ENCODE assay signal across 24 cellular contexts in genomic region chr15:99029358-99029871, GRCh38. TPM values are rescaled to one million over a fixed set of nuclear protein-coding genes. Genes with fewer than 3 reads are reported as not detected.
DNase-seq lines count a peak whose midpoint lies in the region; ATAC-seq, FAIRE-seq and TF ChIP-seq lines count a peak whose summit lies in the region.
"Had no signal": no experiment of that assay in that cellular context is flagged by ENCODE, and none has a peak within 500 bp of the region (broad histone marks: within the 10 kb centered on the region; RNA-seq: fewer than 3 reads in every experiment).

No MANE protein-coding gene starts in this region.

- peaks cover 46% of the 10 kb centered on the region for H3K27me3 Mint-ChIP-seq in type B pancreatic cell

- H3K27ac ChIP-seq in right atrium auricular region: no peak overlapping the region
- H3K27ac ChIP-seq in left ventricle myocardium inferior (replicated peaks): no peak overlapping the region
- no peak overlapping the region for H3K27ac ChIP-seq in RWPE2 (ENCODE audit: poor library complexity, severe bottlenecking)
- H3K27ac ChIP-seq in keratinocyte (ENCODE audit: control insufficient read depth, insufficient read depth, low read length): no peak overlapping the region
- no peak overlapping the region for H3K27ac ChIP-seq in MM.1S (ENCODE audit: low read length)
- H3K27ac ChIP-seq: colonic mucosa, skin epidermis, uterus had no signal

- no peaks in the 10 kb centered on the region for H3K27me3 ChIP-seq in right atrium auricular region
- H3K27me3 ChIP-seq in left ventricle myocardium inferior (ENCODE audit: low read depth): peaks cover 29% of the 10 kb centered on the region
- H3K27me3 ChIP-seq in RWPE2 (ENCODE audit: insufficient read depth, poor library complexity, severe bottlenecking): no peaks in the 10 kb centered on the region
- H3K27me3 ChIP-seq in keratinocyte (ENCODE audit: control insufficient read depth, extremely low read depth, insufficient read depth, low read length): peaks cover 7% of the 10 kb centered on the region
- H3K27me3 ChIP-seq in MM.1S (replicated peaks; ENCODE audit: insufficient read depth, low read length): no peaks in the 10 kb centered on the region
- H3K27me3 ChIP-seq: colonic mucosa, uterus had no signal

- dilution Hi-C loops in keratinocyte (cut with MboI; ENCODE audit: extremely low pct_ligation_motif_present, low sequenced_read_pairs): no loop called here

- H2AFZ ChIP-seq in keratinocyte (ENCODE audit: control insufficient read depth, low read length): no peak overlapping the region
- H2AFZ ChIP-seq in MM.1S (ENCODE audit: low read length): no peak overlapping the region

- no peak overlapping the region for H3K4me2 ChIP-seq in keratinocyte (ENCODE audit: control insufficient read depth, extremely low read depth, insufficient read depth, low read depth, low read length)
- no peak overlapping the region for H3K4me2 ChIP-seq in MM.1S (ENCODE audit: low read depth, low read length)

- peaks cover 5% of the 10 kb centered on the region for H3K9me3 Mint-ChIP-seq in type B pancreatic cell
- H3K9me3 Mint-ChIP-seq: activated naive CD4-positive, alpha-beta T cell treated with anti-CD3 and anti-CD28 coated beads, Interleukin-2, amount 50 U/mL, for 24 hours; CD4-positive, alpha-beta T cell had no signal

- H3K36me3 Mint-ChIP-seq in type B pancreatic cell: no peaks in the 10 kb centered on the region
- H3K36me3 Mint-ChIP-seq: brain had no signal

- H3K4me1 ChIP-seq in right atrium auricular region: no peaks in the 10 kb centered on the region
- peaks cover 3% of the 10 kb centered on the region for H3K4me1 ChIP-seq in left ventricle myocardium inferior
- no peaks in the 10 kb centered on the region for H3K4me1 ChIP-seq in RWPE2 (ENCODE audit: insufficient read depth, poor library complexity, severe bottlenecking)
- peaks cover 6% of the 10 kb centered on the region for H3K4me1 ChIP-seq in keratinocyte (ENCODE audit: control insufficient read depth, extremely low read depth, insufficient read depth, low read length)
- no peaks in the 10 kb centered on the region for H3K4me1 ChIP-seq in MM.1S (ENCODE audit: low read length)
- H3K4me1 ChIP-seq: colonic mucosa, uterus had no signal

- H3K4me3 Mint-ChIP-seq in type B pancreatic cell: no peak overlapping the region
- H3K4me3 Mint-ChIP-seq: activated CD8-positive, alpha-beta T cell treated with anti-CD3 and anti-CD28 coated beads, Interleukin-2, amount 10 ng/mL, durations not matched to agents 7 days and 5 days; activated naive CD4-positive, alpha-beta T cell treated with anti-CD3 and anti-CD28 coated beads, Interleukin-2, amount 50 U/mL, for 24 hours; brain; CD4-positive, alpha-beta T cell had no signal

- intact Hi-C loops in left ventricle myocardium inferior (cut with micrococcal nuclease): no loop called here

- no peaks in the 10 kb centered on the region for H3K9me3 ChIP-seq in right atrium auricular region
- H3K9me3 ChIP-seq in left ventricle myocardium inferior (replicated peaks): peaks cover 4% of the 10 kb centered on the region
- H3K9me3 ChIP-seq in RWPE2 (ENCODE audit: severe bottlenecking): no peaks in the 10 kb centered on the region
- no peaks in the 10 kb centered on the region for H3K9me3 ChIP-seq in keratinocyte (ENCODE audit: control insufficient read depth, low read depth, low read length)
- no peaks in the 10 kb centered on the region for H3K9me3 ChIP-seq in MM.1S (replicated peaks; ENCODE audit: insufficient read depth, low read length)
- H3K9me3 ChIP-seq: colonic mucosa, uterus had no signal

- no peaks in the 10 kb centered on the region for H4K20me1 ChIP-seq in keratinocyte (ENCODE audit: control insufficient read depth, extremely low read depth, insufficient read depth, low read length)
- H4K20me1 ChIP-seq in MM.1S (ENCODE audit: insufficient read depth, low read length): no peaks in the 10 kb centered on the region

- H3K4me1 Mint-ChIP-seq in type B pancreatic cell (ENCODE audit: unreplicated experiment): no peaks in the 10 kb centered on the region
- H3K4me1 Mint-ChIP-seq: activated naive CD4-positive, alpha-beta T cell treated with anti-CD3 and anti-CD28 coated beads, Interleukin-2, amount 50 U/mL, for 24 hours; brain had no signal

- no peaks in the 10 kb centered on the region for H3K9me1 ChIP-seq in keratinocyte (ENCODE audit: control insufficient read depth, extremely low read depth, insufficient read depth, low read length)

- H3K4me3 ChIP-seq in right atrium auricular region: no peak overlapping the region
- no peak overlapping the region for H3K4me3 ChIP-seq in left ventricle myocardium inferior
- no peak overlapping the region for H3K4me3 ChIP-seq in RWPE2 (ENCODE audit: severe bottlenecking)
- H3K4me3 ChIP-seq in keratinocyte (ENCODE audit: control insufficient read depth in 2 of 3, extremely low read depth in 1 of 3, insufficient read depth in 2 of 3, low read depth in 1 of 3, low read length in 3 of 3): no peak overlapping the region
- H3K4me3 ChIP-seq in MM.1S (ENCODE audit: low read length): no peak overlapping the region
- H3K4me3 ChIP-seq: colonic mucosa, skin epidermis, uterus had no signal

- TF ChIP-seq CTCF in right atrium auricular region (IDR thresholded peaks at IDR 0.05): no peak
- no peak for TF ChIP-seq CTCF in left ventricle myocardium inferior (IDR thresholded peaks at IDR 0.05; ENCODE audit: borderline replicate concordance)
- TF ChIP-seq CTCF in RWPE2 (IDR thresholded peaks at IDR 0.05; ENCODE audit: poor library complexity, severe bottlenecking): no peak
- no peak for TF ChIP-seq CTCF in keratinocyte (optimal IDR thresholded peaks at IDR 0.05 in 1 of 3, IDR thresholded peaks at IDR 0.05 in 1 of 3, conservative IDR thresholded peaks at IDR 0.05 in 1 of 3; ENCODE audit: extremely low read depth in 1 of 3, insufficient read depth in 2 of 3, low read length in 3 of 3)
- TF ChIP-seq CTCF in type B pancreatic cell (conservative IDR thresholded peaks at IDR 0.05): no peak
- no peak for TF ChIP-seq CTCF in MM.1S (IDR thresholded peaks at IDR 0.05; ENCODE audit: low read length)

- H3K27ac Mint-ChIP-seq in type B pancreatic cell: no peak overlapping the region
- H3K27ac Mint-ChIP-seq: activated CD8-positive, alpha-beta T cell treated with anti-CD3 and anti-CD28 coated beads, Interleukin-2, amount 10 ng/mL, durations not matched to agents 7 days and 5 days; activated naive CD4-positive, alpha-beta T cell treated with anti-CD3 and anti-CD28 coated beads, Interleukin-2, amount 50 U/mL, for 24 hours; brain; CD4-positive, alpha-beta T cell had no signal

- no peaks in the 10 kb centered on the region for H3F3A ChIP-seq in MM.1S (ENCODE audit: insufficient read depth, low read length)

- FAIRE-seq in keratinocyte (lab: Jason Lieb, UNC): peak; percentile 67

- ATAC-seq in RWPE2 (ENCODE audit: low read depth): peak; percentile 50
- ATAC-seq: activated CD8-positive, alpha-beta T cell treated with anti-CD3 and anti-CD28 coated beads, Interleukin-2, amount 10 ng/mL, durations not matched to agents 7 days and 5 days; left lobe of liver had no signal

- no peaks in the 10 kb centered on the region for H3K36me3 ChIP-seq in right atrium auricular region
- H3K36me3 ChIP-seq in left ventricle myocardium inferior: no peaks in the 10 kb centered on the region
- no peaks in the 10 kb centered on the region for H3K36me3 ChIP-seq in RWPE2 (ENCODE audit: low read depth)
- no peaks in the 10 kb centered on the region for H3K36me3 ChIP-seq in keratinocyte (ENCODE audit: control insufficient read depth in 2 of 2, extremely low read depth in 1 of 2, insufficient read depth in 2 of 2, low read length in 2 of 2)
- no peaks in the 10 kb centered on the region for H3K36me3 ChIP-seq in MM.1S (replicated peaks; ENCODE audit: insufficient read depth, low read length)
- H3K36me3 ChIP-seq: colonic mucosa, uterus had no signal

- no peaks in the 10 kb centered on the region for H3K79me2 ChIP-seq in keratinocyte (ENCODE audit: control insufficient read depth, insufficient read depth, low read length)
- H3K79me2 ChIP-seq in MM.1S (ENCODE audit: low read length): no peaks in the 10 kb centered on the region

- no peaks in the 10 kb centered on the region for H3K9me2 ChIP-seq in MM.1S (replicated peaks; ENCODE audit: insufficient read depth, low read length)

- DNase-seq in right atrium auricular region (ENCODE audit: low spot score) (peak; percentile 32), left ventricle myocardium inferior (no peak), RWPE2 (ENCODE audit: low spot score) (no peak), keratinocyte (ENCODE audit: low read depth, low spot score) (no peak), type B pancreatic cell (ENCODE audit: extremely low spot score, unreplicated experiment) (peak; percentile 49), MM.1S (no peak), H4 (ENCODE audit: low spot score) (no peak), COLO668 (lab: John Stamatoyannopoulos, UW; ENCODE audit: unreplicated experiment) (no peak)
- DNase-seq: activated CD8-positive, alpha-beta T cell treated with anti-CD3 and anti-CD28 coated beads, Interleukin-2, amount 10 ng/mL, durations not matched to agents 7 days and 5 days; activated T-cell treated with anti-CD3 and anti-CD28 coated beads, Interleukin-2, amount 50 U/mL, for 48 hours; CD4-positive, alpha-beta T cell; colonic mucosa; GOT3; NCI-H1092; occipital lobe; SIG-M5; stimulated activated CD4-positive, alpha-beta T cell treated with anti-CD3 and anti-CD28 coated beads, Interleukin-4, amount 100 ng/mL, for 1 hour; uterus had no signal

- H3K9ac ChIP-seq in keratinocyte (ENCODE audit: control insufficient read depth, extremely low read depth, insufficient read depth, low read length) (no peak overlapping the region), MM.1S (ENCODE audit: low read length) (no peak overlapping the region)

RNA-seq across cellular contexts. Expression of gene PGPEP1L, which starts 21.8 kb away (rescaled TPM):
- 1 to 10 TPM in 1 of 2 donors, under 1 TPM in 1; 0.74 to 1.3 TPM for total RNA-seq in right atrium auricular region
- 0.30 TPM for total RNA-seq in left ventricle myocardium inferior
- not detected in 3 replicates for polyA plus RNA-seq in keratinocyte
- not detected for polyA plus RNA-seq in keratinocyte (2011; ENCODE audit: low read depth)
- not detected in 2 replicates for polyA plus RNA-seq in keratinocyte (2011; cell fraction: cytosol; rRNA removed)
- polyA plus RNA-seq in keratinocyte (2011; cell fraction: nucleus; rRNA removed): not detected in 2 replicates
- polyA plus RNA-seq in keratinocyte (2012; ENCODE audit: low replicate concordance): not detected in 2 replicates
- polyA minus RNA-seq in keratinocyte: not detected in 3 replicates
- polyA minus RNA-seq in keratinocyte (2011; cell fraction: cytosol; rRNA and poly(A)+ RNA removed): not detected
- not detected in 2 replicates for polyA minus RNA-seq in keratinocyte (2011; cell fraction: nucleus; rRNA and poly(A)+ RNA removed)
- not detected in 2 replicates for total RNA-seq in type B pancreatic cell (ENCODE audit: low replicate concordance)
- total RNA-seq in H4 (2014; rRNA removed; shearing (Covaris generic)): not detected in 2 replicates
- total RNA-seq: activated CD8-positive, alpha-beta T cell treated with anti-CD3 and anti-CD28 coated beads, Interleukin-2, amount 10 ng/mL, durations not matched to agents 7 days and 5 days; CD4-positive, alpha-beta T cell; colonic mucosa; fibroblast of villous mesenchyme; left lobe of liver; T-helper 2 cell treated with Interferon-gamma antibody and Interleukin-4, amounts not matched to agents 100 ng/mL and 5 ng/mL, for 36 hours had no signal

Comparison
In these comparisons a context has a peak if more than half of its experiments do, and no peak if none do; other contexts are left out.
1. DNase-seq: peak in right atrium auricular region (single experiment) and type B pancreatic cell (single experiment); none in left ventricle myocardium inferior (single experiment), RWPE2 (single experiment), keratinocyte (single experiment), MM.1S (single experiment), H4 (single experiment) and COLO668 (single experiment).